Comparison of ENCODE assay signal across 8 cellular contexts in genomic region chr2:234495801-234496441, GRCh38. TPM values are rescaled to one million over a fixed set of nuclear protein-coding genes. Genes with fewer than 3 reads are reported as not detected.
DNase-seq lines count a peak whose midpoint lies in the region; ATAC-seq and TF ChIP-seq lines count a peak whose summit lies in the region.

No MANE protein-coding gene starts in this region.

- H2AFZ ChIP-seq in neuron (ENCODE audit: low read depth, low read length) = peak overlapping the region; percentile 6

- no peak for TF ChIP-seq POLR2A in esophagus squamous epithelium (IDR thresholded peaks at IDR 0.05)

- H3K9me2 ChIP-seq in DOHH2 (replicated peaks; ENCODE audit: control insufficient read depth, low read length) = no peaks in the 10 kb centered on the region

- H4K20me1 ChIP-seq in DOHH2 (ENCODE audit: control insufficient read depth, insufficient read depth, low read depth, low read length) = no peaks in the 10 kb centered on the region

- ATAC-seq in HG03095 (IDR thresholded peaks at IDR 0.05; ENCODE audit: unreplicated experiment) (peak; percentile 4), HG03354 (IDR thresholded peaks at IDR 0.05; ENCODE audit: poor library complexity, severe bottlenecking, unreplicated experiment) (no peak), GM18861 (IDR thresholded peaks at IDR 0.05; ENCODE audit: unreplicated experiment) (no peak)

- peak; percentile 48 to 56 for DNase-seq in activated CD4-positive, alpha-beta T cell treated with anti-CD3 and anti-CD28 coated beads, Interleukin-2, amount 50 U/mL, for 48 hours
- DNase-seq in esophagus squamous epithelium (lab: John Stamatoyannopoulos, UW) = no peak
- no peak for DNase-seq in dedifferentiated amniotic fluid mesenchymal stem cell (ENCODE audit: extremely low spot score)

- H3K4me2 ChIP-seq in DOHH2 (ENCODE audit: low read length) = peak overlapping the region; percentile 89

- peaks cover 27% of the 10 kb centered on the region for H3K27me3 ChIP-seq in DOHH2 (ENCODE audit: control insufficient read depth, low read length)
- H3K27me3 ChIP-seq in esophagus squamous epithelium = no peaks in the 10 kb centered on the region
- no peaks in the 10 kb centered on the region for H3K27me3 ChIP-seq in neuron (ENCODE audit: insufficient read depth, low read length)

- H3K27ac ChIP-seq in DOHH2 (ENCODE audit: low read depth, low read length) (no peak overlapping the region), esophagus squamous epithelium (peak overlapping the region; percentile 90 to 97 (median 93))

- peaks cover 18% of the 10 kb centered on the region for H3K4me1 ChIP-seq in DOHH2 (ENCODE audit: control insufficient read depth, low read length)
- H3K4me1 ChIP-seq in esophagus squamous epithelium = peaks cover 6 to 58% (median 11%) of the 10 kb centered on the region in 3 donors
- H3K4me1 ChIP-seq in neuron (ENCODE audit: insufficient read depth, low read length) = peaks cover 17% of the 10 kb centered on the region

- 2% methylated on average over 28 to 35 of the region's 51 CpGs for WGBS in esophagus squamous epithelium, 2 donors

- TF ChIP-seq CTCF in DOHH2 (IDR thresholded peaks at IDR 0.05; ENCODE audit: low read depth, low read length, poor library complexity, severe bottlenecking) = no peak
- no peak for TF ChIP-seq CTCF in esophagus squamous epithelium (IDR thresholded peaks at IDR 0.05)

- peaks cover 14% of the 10 kb centered on the region for H3F3A ChIP-seq in DOHH2 (ENCODE audit: control insufficient read depth, insufficient read depth)

- peak overlapping the region; percentile 80 for H3K4me3 ChIP-seq in DOHH2 (ENCODE audit: low read length)
- H3K4me3 ChIP-seq in esophagus squamous epithelium = peak overlapping the region; percentile 41 to 84 (median 69)
- H3K4me3 ChIP-seq in neuron (ENCODE audit: low read length) = peak overlapping the region; percentile 80

- peaks cover 6% of the 10 kb centered on the region; the same call in 1 of the 2 replicates for H3K79me2 ChIP-seq in DOHH2 (ENCODE audit: control insufficient read depth, low read length)

- H3K36me3 ChIP-seq in DOHH2 (ENCODE audit: control insufficient read depth, low read length) (no peaks in the 10 kb centered on the region), esophagus squamous epithelium (no peaks in the 10 kb centered on the region), neuron (ENCODE audit: insufficient read depth, low read length) (no peaks in the 10 kb centered on the region)

- no peaks in the 10 kb centered on the region for H3K9me3 ChIP-seq in DOHH2 (ENCODE audit: control insufficient read depth, insufficient read depth, low read length)
- H3K9me3 ChIP-seq in esophagus squamous epithelium = no peaks in the 10 kb centered on the region
- no peaks in the 10 kb centered on the region for H3K9me3 ChIP-seq in neuron (ENCODE audit: low read length)

- intact Hi-C loops in esophagus squamous epithelium (cut with DNase I) = loop anchor here (5.0 kb wide), 1 partner anchor 204 kb away; no protein-coding TSS in a partner anchor

RNA-seq across cellular contexts. Expression of gene ARL4C, which starts 1.0 kb away (rescaled TPM):
- total RNA-seq in esophagus squamous epithelium = 10 to 100 TPM; 11.2 to 27.1 (median 20.0) TPM

Comparison
In these comparisons a context has a peak if more than half of its experiments do, and no peak if none do; other contexts are left out.
1. DNase-seq: peak in activated CD4-positive, alpha-beta T cell treated with anti-CD3 and anti-CD28 coated beads, Interleukin-2, amount 50 U/mL, for 48 hours (2 of 2); none in esophagus squamous epithelium (single experiment) and dedifferentiated amniotic fluid mesenchymal stem cell (single experiment).
2. Peak in every context shown above with its lines, with median percentiles within 50 percentile points of each other: H3K4me3 ChIP-seq.